8 cellular contexts compared by ENCODE assay signal in the genomic region with DNA sequence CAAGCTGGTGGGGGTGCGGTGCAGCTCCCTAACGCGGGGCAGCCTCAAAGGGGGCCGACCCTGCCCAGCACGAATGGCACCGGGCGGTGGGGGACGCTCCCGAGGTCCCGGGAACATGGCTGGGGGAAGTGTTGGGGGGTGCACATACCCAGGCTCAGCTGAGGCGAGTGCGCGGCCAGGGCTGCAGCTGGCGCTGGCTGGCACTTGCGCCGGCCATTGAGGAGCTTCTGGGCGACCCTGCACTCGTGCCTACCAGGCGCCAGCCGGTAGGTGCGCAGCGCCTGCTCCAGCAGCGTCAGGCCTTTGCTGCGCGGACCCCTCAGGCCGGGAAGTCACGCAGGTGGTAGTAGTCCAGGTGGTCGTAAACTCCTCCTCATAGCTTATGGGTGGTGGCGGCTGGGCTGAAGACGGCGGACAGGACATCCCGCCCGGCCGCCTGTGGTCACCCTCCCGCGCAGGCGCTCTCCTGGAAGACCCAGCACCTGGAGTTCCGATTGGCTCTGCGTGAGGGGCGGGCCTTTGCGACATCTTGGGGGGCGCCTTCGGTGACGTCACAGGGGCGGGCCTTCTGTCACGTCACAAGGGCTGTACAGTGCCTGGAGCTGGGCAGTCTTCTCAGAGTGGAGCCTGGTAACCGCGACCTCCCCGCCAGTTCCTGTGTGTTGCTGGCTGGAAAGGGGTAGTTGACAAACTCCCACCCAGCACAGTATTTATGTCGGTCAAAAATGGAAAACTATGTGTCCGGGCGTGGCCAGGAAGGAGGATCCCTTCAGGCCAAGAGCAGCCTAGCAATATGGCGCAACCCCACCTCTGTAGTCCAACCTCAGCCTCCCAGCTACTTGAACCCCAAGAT.
A peak's percentile ranks its signal among the peaks of the same experiment; 100 is the strongest.
DNase-seq lines count a peak whose midpoint lies in the region; ATAC-seq and TF ChIP-seq lines count a peak whose summit lies in the region.
"Not testable (repeated sequence)": the region's sequence is repeated elsewhere in the genome, so short reads cannot be mapped to it uniquely, and the experiment has no call there.

No MANE protein-coding gene starts in this region.

- H3K4me3 Mint-ChIP-seq in T-helper 17 cell (peak overlapping the region; percentile 90), type B pancreatic cell (peak overlapping the region; percentile 91)

- H3K27ac Mint-ChIP-seq in T-helper 17 cell (peak overlapping the region; percentile 91), type B pancreatic cell (peak overlapping the region; percentile 94)

- peak; percentile 15 for TF ChIP-seq CTCF in GM12865 (IDR thresholded peaks at IDR 0.05; ENCODE audit: insufficient read depth, low read depth, low read length, missing control alignments)
- TF ChIP-seq CTCF in type B pancreatic cell (conservative IDR thresholded peaks at IDR 0.05) = not testable (repeated sequence)

- H3K9me3 ChIP-seq in T-helper 17 cell (ENCODE audit: control insufficient read depth, low read length, poor library complexity, severe bottlenecking) = not testable (repeated sequence)

- H3K36me3 Mint-ChIP-seq in T-helper 17 cell (ENCODE audit: low read depth); type B pancreatic cell: not testable (repeated sequence)

- DNase-seq in GM12865 (ENCODE audit: low read depth) (peak; percentile 96), NCI-H1092 treated with DMSO at 0.1 percent for 48 hours (lab: John Stamatoyannopoulos, UW) (peak; percentile 88), T-helper 17 cell (peak; percentile 76 to 85 (median 83)), amygdala (lab: John Stamatoyannopoulos, UW) (peak; percentile 31 to 97 (median 90)), left cardiac atrium (peak; percentile 97), posterior vena cava (ENCODE audit: low spot score) (peak; percentile 99), type B pancreatic cell (ENCODE audit: extremely low spot score, unreplicated experiment) (peak; percentile 93)

- peak overlapping the region; percentile 79 for H3K4me3 ChIP-seq in GM12865 (ENCODE audit: low read depth, low read length)

- ATAC-seq in HG02623 (IDR thresholded peaks at IDR 0.05; ENCODE audit: unreplicated experiment) (peak; percentile 100), T-helper 17 cell (peak; percentile 97), left cardiac atrium (peak; percentile 100)

- not testable (repeated sequence) for H3K4me1 Mint-ChIP-seq in T-helper 17 cell; type B pancreatic cell (ENCODE audit: unreplicated experiment)

- not testable (repeated sequence) for H3K9me3 Mint-ChIP-seq in type B pancreatic cell

- intact Hi-C loops in left cardiac atrium (cut with DNase I); posterior vena cava (cut with DNase I): not testable (repeated sequence)

- H3K27me3 Mint-ChIP-seq in T-helper 17 cell, type B pancreatic cell: not testable (repeated sequence)

Comparison
In these comparisons a context has a peak if more than half of its experiments do, and no peak if none do; other contexts are left out.
1. Peak in every context shown above with its lines: DNase-seq, ATAC-seq and H3K4me3 ChIP-seq.